In genomic region chr12:121535150-121536057, GRCh38 we compare ENCODE assay signal across 8 cellular contexts. TPM values are rescaled to one million over a fixed set of nuclear protein-coding genes. Genes with fewer than 3 reads are reported as not detected.
DNase-seq lines count a peak whose midpoint lies in the region; ATAC-seq and TF ChIP-seq lines count a peak whose summit lies in the region.

No MANE protein-coding gene starts in this region.

- H3K36me3 Mint-ChIP-seq in MCF 10A (ENCODE audit: insufficient read depth, unreplicated experiment): peaks cover 5% of the 10 kb centered on the region
- peaks cover 6% of the 10 kb centered on the region for H3K36me3 Mint-ChIP-seq in memory B cell
- peaks cover 8% of the 10 kb centered on the region for H3K36me3 Mint-ChIP-seq in type B pancreatic cell

- H3K27ac ChIP-seq in breast epithelium (peak overlapping the region; percentile 84 to 89), foreskin keratinocyte (no peak overlapping the region)

- TF ChIP-seq POLR2A in breast epithelium (IDR thresholded peaks at IDR 0.05): no peak

- H3K4me1 Mint-ChIP-seq in MCF 10A (ENCODE audit: insufficient read depth, unreplicated experiment): peaks cover 16% of the 10 kb centered on the region
- peaks cover 44% of the 10 kb centered on the region for H3K4me1 Mint-ChIP-seq in memory B cell
- peaks cover 38% of the 10 kb centered on the region for H3K4me1 Mint-ChIP-seq in type B pancreatic cell (ENCODE audit: unreplicated experiment)

- H3K27me3 Mint-ChIP-seq in MCF 10A (ENCODE audit: insufficient read depth, unreplicated experiment) (no peaks in the 10 kb centered on the region), memory B cell (no peaks in the 10 kb centered on the region), type B pancreatic cell (peaks cover 7% of the 10 kb centered on the region)

- H3K27me3 ChIP-seq in breast epithelium: no peaks in the 10 kb centered on the region
- H3K27me3 ChIP-seq in foreskin keratinocyte: peaks cover 6% of the 10 kb centered on the region

- no peaks in the 10 kb centered on the region for H3K9me3 Mint-ChIP-seq in MCF 10A (ENCODE audit: unreplicated experiment)
- no peaks in the 10 kb centered on the region for H3K9me3 Mint-ChIP-seq in memory B cell
- H3K9me3 Mint-ChIP-seq in type B pancreatic cell: no peaks in the 10 kb centered on the region

- H3K4me3 Mint-ChIP-seq in MCF 10A (ENCODE audit: unreplicated experiment): no peak overlapping the region
- H3K4me3 Mint-ChIP-seq in memory B cell: peak overlapping the region; percentile 98
- H3K4me3 Mint-ChIP-seq in type B pancreatic cell: peak overlapping the region; percentile 84

- H3K4me1 ChIP-seq in breast epithelium (peaks cover 0 to 3% of the 10 kb centered on the region in 2 donors), foreskin keratinocyte (peaks cover 4% of the 10 kb centered on the region)

- DNase-seq in breast epithelium (ENCODE audit: low spot score in 2 of 2) (no peak), MCF 10A (ENCODE audit: unreplicated experiment) (no peak), astrocyte of the spinal cord (ENCODE audit: low read depth, low spot score) (no peak), memory B cell (ENCODE audit: low spot score in 2 of 2) (no peak), type B pancreatic cell (ENCODE audit: extremely low spot score, unreplicated experiment) (no peak), foreskin keratinocyte (no peak), DMS79 treated with DMSO at 0.1 percent for 48 hours (lab: John Stamatoyannopoulos, UW) (no peak)

- H3K27ac Mint-ChIP-seq in MCF 10A (ENCODE audit: low read depth, unreplicated experiment) (no peak overlapping the region), memory B cell (peak overlapping the region; percentile 99), type B pancreatic cell (no peak overlapping the region)

- no TSS peak for BruUV-seq in MCF 10A (replicated peaks; lab: Mats Ljungman, UMichigan)

- ATAC-seq in memory B cell (ENCODE audit: low read depth) (no peak), HG02970 (IDR thresholded peaks at IDR 0.05; ENCODE audit: low FRiP score, unreplicated experiment) (no peak), foreskin keratinocyte (no peak)

- no peaks in the 10 kb centered on the region for H3K9me3 ChIP-seq in breast epithelium

- CTCF ChIA-PET in MCF 10A (lab: Yijun Ruan, JAX): interaction anchor here (1.3 kb wide), 1 partner anchor 18 kb away, joined by 3 read pairs; no protein-coding TSS in a partner anchor

- H3K36me3 ChIP-seq in breast epithelium: no peaks in the 10 kb centered on the region

- TF ChIP-seq CTCF in breast epithelium (IDR thresholded peaks at IDR 0.05): no peak
- TF ChIP-seq CTCF in MCF 10A (IDR thresholded peaks at IDR 0.05; ENCODE audit: unreplicated experiment): no peak
- TF ChIP-seq CTCF in astrocyte of the spinal cord (IDR thresholded peaks at IDR 0.05; ENCODE audit: low read depth, low read length): no peak
- no peak for TF ChIP-seq CTCF in type B pancreatic cell (conservative IDR thresholded peaks at IDR 0.05)
- TF ChIP-seq CTCF in foreskin keratinocyte (conservative IDR thresholded peaks at IDR 0.05): no peak

- intact Hi-C loops in breast epithelium (cut with DNase I; ENCODE audit: low total_unique reads) (no loop called here), MCF 10A (cut with micrococcal nuclease) (no loop called here)

- H3K4me3 ChIP-seq in breast epithelium (peak overlapping the region; percentile 58 to 75 (median 72)), astrocyte of the spinal cord (ENCODE audit: low read depth, low read length) (peak overlapping the region; percentile 31)

- in situ Hi-C loops in astrocyte of the spinal cord (cut with HindIII; ENCODE audit: low sequenced_read_pairs): no loop called here

- POLR2A ChIA-PET in MCF 10A (lab: Yijun Ruan, JAX): no interaction called here

RNA-seq across cellular contexts. Expression of gene KDM2B, which starts 45.4 kb away (rescaled TPM):
- 10 to 100 TPM; 12.3 to 26.8 (median 16.7) TPM for total RNA-seq in breast epithelium
- 15.5 and 19.5 TPM in 2 replicates for total RNA-seq in MCF 10A (2022)
- total RNA-seq in type B pancreatic cell (ENCODE audit: low replicate concordance): 36.9 and 51.7 TPM in 2 replicates
- 25.9 and 29.1 TPM in 2 replicates for total RNA-seq in foreskin keratinocyte
- 9.5 and 12.0 TPM in 2 replicates for polyA plus RNA-seq in foreskin keratinocyte
